In the genomic region with DNA sequence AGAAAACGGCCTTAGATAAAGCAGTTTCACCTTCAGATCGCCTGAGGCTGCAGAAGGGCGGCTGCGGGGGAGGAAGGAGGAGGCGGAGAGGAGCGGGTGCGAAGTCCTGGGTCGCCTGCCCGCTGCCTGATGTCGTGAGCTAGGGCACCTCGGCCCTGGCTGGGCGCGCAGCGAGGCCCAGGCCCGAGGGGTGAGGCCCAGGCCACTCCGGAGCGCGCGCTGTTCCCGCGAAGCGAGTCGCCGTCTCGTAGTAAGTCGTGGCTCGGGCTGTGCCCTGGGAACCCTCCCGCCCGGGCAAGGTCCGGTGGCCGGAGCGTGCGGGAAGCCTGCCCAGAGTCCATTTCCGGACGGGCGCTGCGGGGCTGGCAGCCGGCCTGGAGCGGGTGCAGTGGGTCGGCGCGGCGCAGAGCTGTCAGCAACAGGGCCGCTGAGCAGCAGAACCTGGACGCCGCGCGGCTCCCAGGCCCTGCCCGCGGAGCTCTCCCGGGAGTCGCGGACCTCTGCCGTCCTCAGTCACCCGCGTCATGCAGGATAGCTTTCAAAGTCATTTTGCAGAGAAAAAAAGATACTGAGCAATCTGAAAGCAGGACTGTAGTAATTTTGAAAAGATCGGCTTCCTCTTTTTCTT, we compare ENCODE assay signal across 1 cellular context.
TF ChIP-seq lines count a peak whose summit lies in the region.

No MANE protein-coding gene starts in this region.

TF ChIP-seq in HepG2, 621 proteins besides CTCF, POLR2A, EP300 and RAD21 (continued from another document and continues in another):
- TF ChIP-seq ZNF816 (CRISPR knock-in tag; IDR thresholded peaks at IDR 0.05; ENCODE audit: borderline replicate concordance) (peak; percentile 62; the same call in 1 of the 2 replicates), CERS6 (CRISPR knock-in tag; IDR thresholded peaks at IDR 0.05) (no peak), ZNF446 (CRISPR knock-in tag; IDR thresholded peaks at IDR 0.05) (peak; percentile 71; the same call in 1 of the 2 replicates), ELF3 (CRISPR knock-in tag; IDR thresholded peaks at IDR 0.05) (peak; percentile 36), REST (IDR thresholded peaks at IDR 0.05; ENCODE audit: borderline replicate concordance in 1 of 2, low read depth in 1 of 2, low read length in 2 of 2) (no peak), CHD2 (IDR thresholded peaks at IDR 0.05; ENCODE audit: low read depth, low read length) (no peak), BRCA1 (CRISPR knock-in tag; IDR thresholded peaks at IDR 0.05) (no peak), ZNF776 (CRISPR knock-in tag; IDR thresholded peaks at IDR 0.05) (peak; percentile 69; the same call in 1 of the 2 replicates), SATB2 (CRISPR knock-in tag; IDR thresholded peaks at IDR 0.05) (no peak; the same call in 1 of the 2 replicates), CBX5 (CRISPR knock-in tag; IDR thresholded peaks at IDR 0.05; ENCODE audit: borderline replicate concordance) (0 out of 2 replicates have a peak, but pooled peaks have one; percentile 17), ZNF18 (CRISPR knock-in tag; IDR thresholded peaks at IDR 0.05; ENCODE audit: insufficient replicate concordance) (peak; percentile 89), MIER2 (CRISPR knock-in tag; IDR thresholded peaks at IDR 0.05) (no peak), E2F2 (CRISPR knock-in tag; IDR thresholded peaks at IDR 0.05; ENCODE audit: borderline replicate concordance) (peak; percentile 74; the same call in 1 of the 2 replicates), ZNF343 (CRISPR knock-in tag; IDR thresholded peaks at IDR 0.05) (peak; percentile 76), ZNF768 (CRISPR knock-in tag; IDR thresholded peaks at IDR 0.05) (peak; percentile 57; the same call in 1 of the 2 replicates), ZBTB1 (CRISPR knock-in tag; IDR thresholded peaks at IDR 0.05; ENCODE audit: borderline replicate concordance) (peak; percentile 98), ZNF770 (CRISPR knock-in tag; IDR thresholded peaks at IDR 0.05) (peak; percentile 64), MATR3 (CRISPR knock-in tag; IDR thresholded peaks at IDR 0.05) (no peak), ZSCAN22 (CRISPR knock-in tag; IDR thresholded peaks at IDR 0.05) (no peak), ZNF292 (CRISPR knock-in tag; IDR thresholded peaks at IDR 0.05; ENCODE audit: borderline replicate concordance, low read depth) (no peak), ZNF652 (CRISPR knock-in tag; IDR thresholded peaks at IDR 0.05; ENCODE audit: borderline replicate concordance, low read depth) (no peak), LCORL (IDR thresholded peaks at IDR 0.05) (no peak), LCORL (CRISPR knock-in tag; IDR thresholded peaks at IDR 0.05) (peak; percentile 76), PITX1 (CRISPR knock-in tag; IDR thresholded peaks at IDR 0.05) (no peak; the same call in 1 of the 2 replicates), KDM1A (CRISPR knock-in tag; IDR thresholded peaks at IDR 0.05) (no peak), ZNF414 (CRISPR knock-in tag; IDR thresholded peaks at IDR 0.05) (peak; percentile 83; the same call in 1 of the 2 replicates), ZNF780A (CRISPR knock-in tag; IDR thresholded peaks at IDR 0.05) (no peak), ZNF644 (CRISPR knock-in tag; IDR thresholded peaks at IDR 0.05; ENCODE audit: low read depth) (no peak), ZNF230 (CRISPR knock-in tag; IDR thresholded peaks at IDR 0.05) (0 out of 2 replicates have a peak, but pooled peaks have one; percentile 60), ZNF44 (CRISPR knock-in tag; IDR thresholded peaks at IDR 0.05) (peak; percentile 78; the same call in 1 of the 2 replicates), PAF1 (CRISPR knock-in tag; IDR thresholded peaks at IDR 0.05) (no peak), ZNF562 (CRISPR knock-in tag; IDR thresholded peaks at IDR 0.05; ENCODE audit: borderline replicate concordance) (no peak; the same call in 1 of the 2 replicates), NR2C2 (CRISPR knock-in tag; IDR thresholded peaks at IDR 0.05; ENCODE audit: borderline replicate concordance) (peak; percentile 43; the same call in 1 of the 2 replicates), SRSF4 (IDR thresholded peaks at IDR 0.05; ENCODE audit: low read depth, low read length, poor library complexity, severe bottlenecking) (no peak), KLF15 (CRISPR knock-in tag; IDR thresholded peaks at IDR 0.05; ENCODE audit: borderline replicate concordance) (no peak), KLF12 (CRISPR knock-in tag; IDR thresholded peaks at IDR 0.05; ENCODE audit: borderline replicate concordance) (0 out of 2 replicates have a peak, but pooled peaks have one; percentile 19), ZNF232 (CRISPR knock-in tag; IDR thresholded peaks at IDR 0.05; ENCODE audit: borderline replicate concordance) (peak; percentile 64; the same call in 1 of the 2 replicates), ZSCAN30 (CRISPR knock-in tag; IDR thresholded peaks at IDR 0.05) (peak; percentile 80; the same call in 1 of the 2 replicates), NFE2 (CRISPR knock-in tag; IDR thresholded peaks at IDR 0.05) (no peak), RARG (CRISPR knock-in tag; IDR thresholded peaks at IDR 0.05; ENCODE audit: low read depth) (peak; percentile 63; the same call in 1 of the 2 replicates), ZNF709 (CRISPR knock-in tag; IDR thresholded peaks at IDR 0.05) (peak; percentile 21; the same call in 1 of the 2 replicates), KMT2A (CRISPR knock-in tag; IDR thresholded peaks at IDR 0.05) (peak; percentile 82), ZNF589 (CRISPR knock-in tag; conservative IDR thresholded peaks at IDR 0.05) (no peak), ZNF235 (CRISPR knock-in tag; IDR thresholded peaks at IDR 0.05; ENCODE audit: borderline replicate concordance) (no peak), REL (CRISPR knock-in tag; conservative IDR thresholded peaks at IDR 0.05) (no peak), HOXD1 (CRISPR knock-in tag; IDR thresholded peaks at IDR 0.05) (peak; percentile 57; the same call in 1 of the 2 replicates), GATA4 (IDR thresholded peaks at IDR 0.05; ENCODE audit: borderline replicate concordance, low read depth) (no peak), NFKBIZ (CRISPR knock-in tag; IDR thresholded peaks at IDR 0.05) (no peak), ZNF800 (CRISPR knock-in tag; IDR thresholded peaks at IDR 0.05) (peak; percentile 96), SMC3 (IDR thresholded peaks at IDR 0.05; ENCODE audit: low read length) (no peak), ATF1 (CRISPR knock-in tag; IDR thresholded peaks at IDR 0.05) (no peak)
- TF ChIP-seq, protein P1, sequence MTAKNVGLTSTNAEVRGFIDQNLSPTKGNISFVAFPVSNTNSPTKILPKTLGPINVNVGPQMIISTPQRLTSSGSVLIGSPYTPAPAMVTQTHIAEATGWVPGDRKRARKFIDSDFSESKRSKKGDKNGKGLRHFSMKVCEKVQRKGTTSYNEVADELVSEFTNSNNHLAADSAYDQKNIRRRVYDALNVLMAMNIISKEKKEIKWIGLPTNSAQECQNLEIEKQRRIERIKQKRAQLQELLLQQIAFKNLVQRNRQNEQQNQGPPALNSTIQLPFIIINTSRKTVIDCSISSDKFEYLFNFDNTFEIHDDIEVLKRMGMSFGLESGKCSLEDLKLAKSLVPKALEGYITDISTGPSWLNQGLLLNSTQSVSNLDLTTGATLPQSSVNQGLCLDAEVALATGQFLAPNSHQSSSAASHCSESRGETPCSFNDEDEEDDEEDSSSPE (CRISPR knock-in tag; IDR thresholded peaks at IDR 0.05) = peak; percentile 56; the same call in 1 of the 2 replicates
- TF ChIP-seq, protein P2, sequence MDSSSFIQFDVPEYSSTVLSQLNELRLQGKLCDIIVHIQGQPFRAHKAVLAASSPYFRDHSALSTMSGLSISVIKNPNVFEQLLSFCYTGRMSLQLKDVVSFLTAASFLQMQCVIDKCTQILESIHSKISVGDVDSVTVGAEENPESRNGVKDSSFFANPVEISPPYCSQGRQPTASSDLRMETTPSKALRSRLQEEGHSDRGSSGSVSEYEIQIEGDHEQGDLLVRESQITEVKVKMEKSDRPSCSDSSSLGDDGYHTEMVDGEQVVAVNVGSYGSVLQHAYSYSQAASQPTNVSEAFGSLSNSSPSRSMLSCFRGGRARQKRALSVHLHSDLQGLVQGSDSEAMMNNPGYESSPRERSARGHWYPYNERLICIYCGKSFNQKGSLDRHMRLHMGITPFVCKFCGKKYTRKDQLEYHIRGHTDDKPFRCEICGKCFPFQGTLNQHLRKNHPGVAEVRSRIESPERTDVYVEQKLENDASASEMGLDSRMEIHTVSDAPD (CRISPR knock-in tag; IDR thresholded peaks at IDR 0.05) = no peak
